19 cellular contexts compared by ENCODE assay signal in genomic region chr14:36690301-36691020, GRCh38. TPM values are rescaled to one million over a fixed set of nuclear protein-coding genes. Genes with fewer than 3 reads are reported as not detected.
A peak's percentile ranks its signal among the peaks of the same experiment; 100 is the strongest.
DNase-seq lines count a peak whose midpoint lies in the region; ATAC-seq and TF ChIP-seq lines count a peak whose summit lies in the region.
"Had no signal": no experiment of that assay in that cellular context is flagged by ENCODE, and none has a peak within 500 bp of the region (broad histone marks: within the 10 kb centered on the region; RNA-seq: fewer than 3 reads in every experiment).

No MANE protein-coding gene starts in this region.

- H3K27ac ChIP-seq in esophagus squamous epithelium, result peak overlapping the region in 3 of 4 donors; percentile 6 to 38 (median 29)
- H3K27ac ChIP-seq: left ventricle myocardium inferior, skin epidermis, tibial artery had no signal

- H3K9me3 ChIP-seq in MG63 (no peaks in the 10 kb centered on the region), esophagus squamous epithelium (no peaks in the 10 kb centered on the region)
- H3K9me3 ChIP-seq: tibial artery had no signal

- no peak overlapping the region for H3K4me3 ChIP-seq in MG63
- H3K4me3 ChIP-seq in esophagus squamous epithelium, result no peak overlapping the region
- H3K4me3 ChIP-seq: left ventricle myocardium inferior, skin epidermis, tibial artery had no signal

- intact Hi-C loops in esophagus squamous epithelium (cut with DNase I), result no loop called here

- no peaks in the 10 kb centered on the region for H3K27me3 ChIP-seq in MG63
- H3K27me3 ChIP-seq in esophagus squamous epithelium, result no peaks in the 10 kb centered on the region

- ATAC-seq in GM21786 (IDR thresholded peaks at IDR 0.05; ENCODE audit: unreplicated experiment), result no peak

- no peak for TF ChIP-seq CTCF in esophagus squamous epithelium (IDR thresholded peaks at IDR 0.05)

- POLR2A ChIA-PET in HEK293T (lab: Yijun Ruan, JAX), result no interaction called here

- 0 to 21% methylated on average over 1 of the region's 1 CpG for WGBS in esophagus squamous epithelium, 2 donors

- no peak for TF ChIP-seq POLR2A in esophagus squamous epithelium (IDR thresholded peaks at IDR 0.05)

- DNase-seq in SIG-M5 treated with dmso at 0.1 percent for 504 hours (lab: John Stamatoyannopoulos, UW; ENCODE audit: unreplicated experiment) (peak; percentile 16), SIG-M5 (lab: John Stamatoyannopoulos, UW) (no peak), MG63 (peak; percentile 51), esophagus squamous epithelium (lab: John Stamatoyannopoulos, UW) (no peak), HEK293T (ENCODE audit: extremely low spot score) (no peak), occipital lobe (lab: John Stamatoyannopoulos, UW) (no peak)
- no peak for DNase-seq in activated CD8-positive, alpha-beta memory T cell treated with anti-CD3 and anti-CD28 coated beads, Interleukin-2, amount 50 U/mL, for 48 hours
- DNase-seq: activated CD4-positive, alpha-beta T cell treated with anti-CD3 and anti-CD28 coated beads, Interleukin-2, amount 50 U/mL, for 1 hour; CD4-positive, alpha-beta T cell; effector CD8-positive, alpha-beta T cell; GF-D8; GOT3; left ventricle myocardium inferior; NCI-H187 treated with DMSO at 0.1 percent for 48 hours; NCI-H69; tibial artery had no signal

- CTCF ChIA-PET in HEK293T (lab: Yijun Ruan, JAX), result no interaction called here

- H3K36me3 ChIP-seq in MG63 (no peaks in the 10 kb centered on the region), esophagus squamous epithelium (no peaks in the 10 kb centered on the region)
- H3K36me3 ChIP-seq: left ventricle myocardium inferior, tibial artery had no signal

- peaks cover 0 to 53% (median 5%) of the 10 kb centered on the region in 3 donors for H3K4me1 ChIP-seq in esophagus squamous epithelium
- H3K4me1 ChIP-seq: left ventricle myocardium inferior, tibial artery had no signal

TF ChIP-seq in HEK293T, 16 proteins besides CTCF, POLR2A, EP300 and RAD21:
- TF ChIP-seq ELF4 (IDR thresholded peaks at IDR 0.05) (no peak), ZNF384 (IDR thresholded peaks at IDR 0.05) (no peak), L3MBTL2 (conservative IDR thresholded peaks at IDR 0.05) (no peak), FOXM1 (IDR thresholded peaks at IDR 0.05; ENCODE audit: borderline replicate concordance) (no peak), LEF1 (IDR thresholded peaks at IDR 0.05; ENCODE audit: borderline replicate concordance) (no peak), BHLHE40 (IDR thresholded peaks at IDR 0.05; ENCODE audit: borderline replicate concordance) (no peak), SUZ12 (IDR thresholded peaks at IDR 0.05) (no peak), NFRKB (IDR thresholded peaks at IDR 0.05) (no peak), HDGF (IDR thresholded peaks at IDR 0.05; ENCODE audit: borderline replicate concordance) (no peak), FOXA1 (IDR thresholded peaks at IDR 0.05) (no peak), CTBP1 (IDR thresholded peaks at IDR 0.05; ENCODE audit: borderline replicate concordance) (no peak), TARDBP (IDR thresholded peaks at IDR 0.05) (no peak), SP1 (IDR thresholded peaks at IDR 0.05) (no peak)
- TF ChIP-seq, protein P1, sequence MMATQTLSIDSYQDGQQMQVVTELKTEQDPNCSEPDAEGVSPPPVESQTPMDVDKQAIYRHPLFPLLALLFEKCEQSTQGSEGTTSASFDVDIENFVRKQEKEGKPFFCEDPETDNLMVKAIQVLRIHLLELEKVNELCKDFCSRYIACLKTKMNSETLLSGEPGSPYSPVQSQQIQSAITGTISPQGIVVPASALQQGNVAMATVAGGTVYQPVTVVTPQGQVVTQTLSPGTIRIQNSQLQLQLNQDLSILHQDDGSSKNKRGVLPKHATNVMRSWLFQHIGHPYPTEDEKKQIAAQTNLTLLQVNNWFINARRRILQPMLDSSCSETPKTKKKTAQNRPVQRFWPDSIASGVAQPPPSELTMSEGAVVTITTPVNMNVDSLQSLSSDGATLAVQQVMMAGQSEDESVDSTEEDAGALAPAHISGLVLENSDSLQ (IDR thresholded peaks at IDR 0.05), result no peak

RNA-seq across cellular contexts. Expression of gene PAX9, which starts 28.8 kb away (rescaled TPM):
- 0.99 and 1.2 TPM in 2 replicates for total RNA-seq in MG63 (2014; rRNA removed; shearing (Covaris generic); ENCODE audit: low replicate concordance)
- total RNA-seq in esophagus squamous epithelium (100 to 1,000 TPM in 2 of 4 donors, 10 to 100 TPM in 2; 70.1 to 152 (median 100) TPM), occipital lobe (under 0.01 TPM)
- total RNA-seq: CD4-positive, alpha-beta T cell; frontal cortex; left ventricle myocardium inferior had no signal

Comparison
In these comparisons a context has a peak if more than half of its experiments do, and no peak if none do; other contexts are left out.
1. DNase-seq: peak in SIG-M5 treated with dmso at 0.1 percent for 504 hours (single experiment) and MG63 (single experiment); none in SIG-M5 (single experiment), esophagus squamous epithelium (single experiment), HEK293T (single experiment), occipital lobe (single experiment) and activated CD8-positive, alpha-beta memory T cell treated with anti-CD3 and anti-CD28 coated beads, Interleukin-2, amount 50 U/mL, for 48 hours (single experiment).
2. RNA of gene PAX9, which starts 28.8 kb away (total RNA-seq): 70.1 to 152 TPM in esophagus squamous epithelium; 0.99 to 1.2 TPM in MG63 and under 0.01 TPM in occipital lobe (single experiment); every median in the first group is over 10 times any median in the second.